Comparison of ENCODE assay signal across 28 cellular contexts in genomic region chr21:18340387-18340942, GRCh38.
DNase-seq lines count a peak whose midpoint lies in the region; ATAC-seq and TF ChIP-seq lines count a peak whose summit lies in the region.
"Had no signal": no experiment of that assay in that cellular context is flagged by ENCODE, and none has a peak within 500 bp of the region (broad histone marks: within the 10 kb centered on the region; RNA-seq: fewer than 3 reads in every experiment).

No MANE protein-coding gene starts in this region.

- no peak overlapping the region for H3K4me3 ChIP-seq in skeletal muscle cell (ENCODE audit: low read depth, low read length)
- H3K4me3 ChIP-seq: GM23338, tibial nerve had no signal

- ATAC-seq in GM18870 (IDR thresholded peaks at IDR 0.05; ENCODE audit: unreplicated experiment), result peak; percentile 90
- ATAC-seq: activated naive CD4-positive, alpha-beta T cell treated with anti-CD3 and anti-CD28 coated beads, Interleukin-2, amount 50 U/mL, for 72 hours; GM23338; left colon; WTC11 had no signal

- no peak for TF ChIP-seq POLR2A in erythroblast (IDR thresholded peaks at IDR 0.05; ENCODE audit: low read length)

- peak; percentile 86 for DNase-seq in HS-5 (ENCODE audit: low read depth)
- DNase-seq in amniotic epithelial cell (ENCODE audit: low read depth), result peak; percentile 1
- DNase-seq in skeletal muscle cell (ENCODE audit: low read depth), result peak; percentile 56
- no peak for DNase-seq in GOT3 (lab: John Stamatoyannopoulos, UW)
- no peak for DNase-seq in NCI-H1436 treated with DMSO at 0.1 percent for 48 hours (lab: John Stamatoyannopoulos, UW)
- DNase-seq in erythroblast (lab: John Stamatoyannopoulos, UW), result no peak
- no peak for DNase-seq in AG08396 (ENCODE audit: low spot score)
- DNase-seq: activated CD4-positive, alpha-beta T cell treated with anti-CD3 and anti-CD28 coated beads, Interleukin-2, amount 10 ng/mL, durations not matched to agents 24 days and 14 days; activated effector memory CD4-positive, alpha-beta T cell treated with Interleukin-2 at 50 U/mL for 16 hours; activated T-cell treated with anti-CD3 and anti-CD28 coated beads, Interleukin-2, amount 50 U/mL, for 1 hour; C1 segment of cervical spinal cord; Caco-2; DMS53; glutamatergic neuron; HFFc6; left colon; NCI-H345; NCI-H69; nephron progenitor cell; stimulated activated CD4-positive, alpha-beta T cell treated with anti-CD3 and anti-CD28 coated beads, Interleukin-15, amount 100 ng/mL, for 24 hours; stimulated activated CD4-positive, alpha-beta T cell treated with anti-CD3 and anti-CD28 coated beads, Interleukin-4, amount 100 ng/mL, for 4 hours; SW 1271; T1000 had no signal

Comparison
In these comparisons a context has a peak if more than half of its experiments do, and no peak if none do; other contexts are left out.
1. DNase-seq: peak in HS-5 (single experiment), amniotic epithelial cell (single experiment) and skeletal muscle cell (single experiment); none in GOT3 (single experiment), NCI-H1436 treated with DMSO at 0.1 percent for 48 hours (single experiment), erythroblast (0 of 2) and AG08396 (single experiment).